Comparison of ENCODE assay signal across 1 cellular context in genomic region chr9:100597236-100597635, GRCh38.
TF ChIP-seq lines count a peak whose summit lies in the region.

No MANE protein-coding gene starts in this region.

TF ChIP-seq in HCT116, 20 proteins besides CTCF, POLR2A, EP300 and RAD21 (continued from another document):
- TF ChIP-seq EZH2 (IDR thresholded peaks at IDR 0.05), result no peak
- TF ChIP-seq ZNF274 (IDR thresholded peaks at IDR 0.05; ENCODE audit: low read depth, low read length), result no peak
